In the genomic region with DNA sequence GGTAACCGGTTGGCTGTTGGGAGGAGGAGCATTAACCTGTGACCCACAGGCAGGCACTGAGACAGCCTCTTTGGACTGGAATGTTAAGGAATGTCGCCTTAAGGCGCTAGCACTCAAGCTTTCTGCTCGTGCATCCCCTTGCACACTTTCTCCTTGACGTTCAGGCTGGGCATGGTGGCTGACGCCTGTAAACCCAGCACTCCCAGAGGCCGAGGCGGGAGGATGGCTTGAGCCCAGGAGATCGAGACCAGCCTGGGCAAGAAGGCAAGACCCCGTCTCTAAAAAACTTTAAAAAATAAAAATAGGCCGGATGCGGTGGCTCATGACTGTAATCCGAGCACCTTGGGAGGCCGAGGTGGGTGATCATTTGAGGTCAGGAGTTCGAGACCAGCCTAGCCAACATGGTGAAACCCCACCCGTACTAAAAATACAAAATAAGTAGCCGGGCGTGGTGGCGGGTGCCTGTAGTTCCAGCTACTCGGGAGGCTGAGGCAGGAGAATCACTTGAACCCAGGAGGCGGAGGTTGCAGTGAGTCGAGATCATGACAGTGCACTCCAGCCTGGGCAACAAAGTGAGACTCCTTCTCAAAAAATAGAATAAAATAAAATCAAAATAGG, we compare ENCODE assay signal across 1 cellular context.
TF ChIP-seq lines count a peak whose summit lies in the region.

No MANE protein-coding gene starts in this region.

TF ChIP-seq in HepG2, 621 proteins besides CTCF, POLR2A, EP300 and RAD21 (continued from another document and continues in another):
- TF ChIP-seq SIX4 (CRISPR knock-in tag; IDR thresholded peaks at IDR 0.05) (no peak), ZNF577 (CRISPR knock-in tag; IDR thresholded peaks at IDR 0.05; ENCODE audit: borderline replicate concordance, low read depth) (no peak), SPEN (CRISPR knock-in tag; IDR thresholded peaks at IDR 0.05; ENCODE audit: low read depth) (peak; percentile 39; the same call in 1 of the 2 replicates), MATR3 (CRISPR knock-in tag; IDR thresholded peaks at IDR 0.05) (no peak), CHD4 (IDR thresholded peaks at IDR 0.05; ENCODE audit: borderline replicate concordance, low read length) (0 out of 2 replicates have a peak, but pooled peaks have one; percentile 29), POLR2AphosphoS2 (IDR thresholded peaks at IDR 0.05; ENCODE audit: low read depth, low read length) (no peak), ZNF550 (CRISPR knock-in tag; IDR thresholded peaks at IDR 0.05; ENCODE audit: borderline replicate concordance) (peak; percentile 69; the same call in 1 of the 2 replicates), GLI4 (CRISPR knock-in tag; IDR thresholded peaks at IDR 0.05; ENCODE audit: borderline replicate concordance) (no peak), GATAD2A (CRISPR knock-in tag; IDR thresholded peaks at IDR 0.05) (no peak), ZNF607 (CRISPR knock-in tag; IDR thresholded peaks at IDR 0.05; ENCODE audit: borderline replicate concordance) (no peak), ZNF891 (CRISPR knock-in tag; IDR thresholded peaks at IDR 0.05) (no peak; the same call in 1 of the 2 replicates), ZBTB38 (CRISPR knock-in tag; IDR thresholded peaks at IDR 0.05) (peak; percentile 68), LCORL (IDR thresholded peaks at IDR 0.05) (no peak), LCORL (CRISPR knock-in tag; IDR thresholded peaks at IDR 0.05) (no peak), KDM5B (CRISPR knock-in tag; IDR thresholded peaks at IDR 0.05; ENCODE audit: borderline replicate concordance) (0 out of 2 replicates have a peak, but pooled peaks have one; percentile 29), ZNF460 (CRISPR knock-in tag; IDR thresholded peaks at IDR 0.05; ENCODE audit: borderline replicate concordance) (no peak), ZNF34 (CRISPR knock-in tag; IDR thresholded peaks at IDR 0.05; ENCODE audit: borderline replicate concordance) (no peak), POLR2AphosphoS5 (IDR thresholded peaks at IDR 0.05; ENCODE audit: low read depth, low read length) (no peak), TBP (CRISPR knock-in tag; IDR thresholded peaks at IDR 0.05) (no peak)
- TF ChIP-seq, protein P1, sequence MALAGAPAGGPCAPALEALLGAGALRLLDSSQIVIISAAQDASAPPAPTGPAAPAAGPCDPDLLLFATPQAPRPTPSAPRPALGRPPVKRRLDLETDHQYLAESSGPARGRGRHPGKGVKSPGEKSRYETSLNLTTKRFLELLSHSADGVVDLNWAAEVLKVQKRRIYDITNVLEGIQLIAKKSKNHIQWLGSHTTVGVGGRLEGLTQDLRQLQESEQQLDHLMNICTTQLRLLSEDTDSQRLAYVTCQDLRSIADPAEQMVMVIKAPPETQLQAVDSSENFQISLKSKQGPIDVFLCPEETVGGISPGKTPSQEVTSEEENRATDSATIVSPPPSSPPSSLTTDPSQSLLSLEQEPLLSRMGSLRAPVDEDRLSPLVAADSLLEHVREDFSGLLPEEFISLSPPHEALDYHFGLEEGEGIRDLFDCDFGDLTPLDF (CRISPR knock-in tag; IDR thresholded peaks at IDR 0.05) = no peak
- TF ChIP-seq, protein P2, sequence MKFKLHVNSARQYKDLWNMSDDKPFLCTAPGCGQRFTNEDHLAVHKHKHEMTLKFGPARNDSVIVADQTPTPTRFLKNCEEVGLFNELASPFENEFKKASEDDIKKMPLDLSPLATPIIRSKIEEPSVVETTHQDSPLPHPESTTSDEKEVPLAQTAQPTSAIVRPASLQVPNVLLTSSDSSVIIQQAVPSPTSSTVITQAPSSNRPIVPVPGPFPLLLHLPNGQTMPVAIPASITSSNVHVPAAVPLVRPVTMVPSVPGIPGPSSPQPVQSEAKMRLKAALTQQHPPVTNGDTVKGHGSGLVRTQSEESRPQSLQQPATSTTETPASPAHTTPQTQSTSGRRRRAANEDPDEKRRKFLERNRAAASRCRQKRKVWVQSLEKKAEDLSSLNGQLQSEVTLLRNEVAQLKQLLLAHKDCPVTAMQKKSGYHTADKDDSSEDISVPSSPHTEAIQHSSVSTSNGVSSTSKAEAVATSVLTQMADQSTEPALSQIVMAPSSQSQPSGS (CRISPR knock-in tag; IDR thresholded peaks at IDR 0.05) = no peak
- TF ChIP-seq, protein P3, sequence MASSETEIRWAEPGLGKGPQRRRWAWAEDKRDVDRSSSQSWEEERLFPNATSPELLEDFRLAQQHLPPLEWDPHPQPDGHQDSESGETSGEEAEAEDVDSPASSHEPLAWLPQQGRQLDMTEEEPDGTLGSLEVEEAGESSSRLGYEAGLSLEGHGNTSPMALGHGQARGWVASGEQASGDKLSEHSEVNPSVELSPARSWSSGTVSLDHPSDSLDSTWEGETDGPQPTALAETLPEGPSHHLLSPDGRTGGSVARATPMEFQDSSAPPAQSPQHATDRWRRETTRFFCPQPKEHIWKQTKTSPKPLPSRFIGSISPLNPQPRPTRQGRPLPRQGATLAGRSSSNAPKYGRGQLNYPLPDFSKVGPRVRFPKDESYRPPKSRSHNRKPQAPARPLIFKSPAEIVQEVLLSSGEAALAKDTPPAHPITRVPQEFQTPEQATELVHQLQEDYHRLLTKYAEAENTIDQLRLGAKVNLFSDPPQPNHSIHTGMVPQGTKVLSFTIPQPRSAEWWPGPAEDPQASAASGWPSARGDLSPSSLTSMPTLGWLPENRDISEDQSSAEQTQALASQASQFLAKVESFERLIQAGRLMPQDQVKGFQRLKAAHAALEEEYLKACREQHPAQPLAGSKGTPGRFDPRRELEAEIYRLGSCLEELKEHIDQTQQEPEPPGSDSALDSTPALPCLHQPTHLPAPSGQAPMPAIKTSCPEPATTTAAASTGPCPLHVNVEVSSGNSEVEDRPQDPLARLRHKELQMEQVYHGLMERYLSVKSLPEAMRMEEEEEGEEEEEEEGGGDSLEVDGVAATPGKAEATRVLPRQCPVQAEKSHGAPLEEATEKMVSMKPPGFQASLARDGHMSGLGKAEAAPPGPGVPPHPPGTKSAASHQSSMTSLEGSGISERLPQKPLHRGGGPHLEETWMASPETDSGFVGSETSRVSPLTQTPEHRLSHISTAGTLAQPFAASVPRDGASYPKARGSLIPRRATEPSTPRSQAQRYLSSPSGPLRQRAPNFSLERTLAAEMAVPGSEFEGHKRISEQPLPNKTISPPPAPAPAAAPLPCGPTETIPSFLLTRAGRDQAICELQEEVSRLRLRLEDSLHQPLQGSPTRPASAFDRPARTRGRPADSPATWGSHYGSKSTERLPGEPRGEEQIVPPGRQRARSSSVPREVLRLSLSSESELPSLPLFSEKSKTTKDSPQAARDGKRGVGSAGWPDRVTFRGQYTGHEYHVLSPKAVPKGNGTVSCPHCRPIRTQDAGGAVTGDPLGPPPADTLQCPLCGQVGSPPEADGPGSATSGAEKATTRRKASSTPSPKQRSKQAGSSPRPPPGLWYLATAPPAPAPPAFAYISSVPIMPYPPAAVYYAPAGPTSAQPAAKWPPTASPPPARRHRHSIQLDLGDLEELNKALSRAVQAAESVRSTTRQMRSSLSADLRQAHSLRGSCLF (CRISPR knock-in tag; IDR thresholded peaks at IDR 0.05; ENCODE audit: borderline replicate concordance) = 0 out of 2 replicates have a peak, but pooled peaks have one; percentile 33
- TF ChIP-seq, protein P4, sequence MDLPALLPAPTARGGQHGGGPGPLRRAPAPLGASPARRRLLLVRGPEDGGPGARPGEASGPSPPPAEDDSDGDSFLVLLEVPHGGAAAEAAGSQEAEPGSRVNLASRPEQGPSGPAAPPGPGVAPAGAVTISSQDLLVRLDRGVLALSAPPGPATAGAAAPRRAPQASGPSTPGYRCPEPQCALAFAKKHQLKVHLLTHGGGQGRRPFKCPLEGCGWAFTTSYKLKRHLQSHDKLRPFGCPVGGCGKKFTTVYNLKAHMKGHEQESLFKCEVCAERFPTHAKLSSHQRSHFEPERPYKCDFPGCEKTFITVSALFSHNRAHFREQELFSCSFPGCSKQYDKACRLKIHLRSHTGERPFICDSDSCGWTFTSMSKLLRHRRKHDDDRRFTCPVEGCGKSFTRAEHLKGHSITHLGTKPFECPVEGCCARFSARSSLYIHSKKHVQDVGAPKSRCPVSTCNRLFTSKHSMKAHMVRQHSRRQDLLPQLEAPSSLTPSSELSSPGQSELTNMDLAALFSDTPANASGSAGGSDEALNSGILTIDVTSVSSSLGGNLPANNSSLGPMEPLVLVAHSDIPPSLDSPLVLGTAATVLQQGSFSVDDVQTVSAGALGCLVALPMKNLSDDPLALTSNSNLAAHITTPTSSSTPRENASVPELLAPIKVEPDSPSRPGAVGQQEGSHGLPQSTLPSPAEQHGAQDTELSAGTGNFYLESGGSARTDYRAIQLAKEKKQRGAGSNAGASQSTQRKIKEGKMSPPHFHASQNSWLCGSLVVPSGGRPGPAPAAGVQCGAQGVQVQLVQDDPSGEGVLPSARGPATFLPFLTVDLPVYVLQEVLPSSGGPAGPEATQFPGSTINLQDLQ (CRISPR knock-in tag; IDR thresholded peaks at IDR 0.05) = 0 out of 2 replicates have a peak, but pooled peaks have one; percentile 39
- TF ChIP-seq, protein P5, sequence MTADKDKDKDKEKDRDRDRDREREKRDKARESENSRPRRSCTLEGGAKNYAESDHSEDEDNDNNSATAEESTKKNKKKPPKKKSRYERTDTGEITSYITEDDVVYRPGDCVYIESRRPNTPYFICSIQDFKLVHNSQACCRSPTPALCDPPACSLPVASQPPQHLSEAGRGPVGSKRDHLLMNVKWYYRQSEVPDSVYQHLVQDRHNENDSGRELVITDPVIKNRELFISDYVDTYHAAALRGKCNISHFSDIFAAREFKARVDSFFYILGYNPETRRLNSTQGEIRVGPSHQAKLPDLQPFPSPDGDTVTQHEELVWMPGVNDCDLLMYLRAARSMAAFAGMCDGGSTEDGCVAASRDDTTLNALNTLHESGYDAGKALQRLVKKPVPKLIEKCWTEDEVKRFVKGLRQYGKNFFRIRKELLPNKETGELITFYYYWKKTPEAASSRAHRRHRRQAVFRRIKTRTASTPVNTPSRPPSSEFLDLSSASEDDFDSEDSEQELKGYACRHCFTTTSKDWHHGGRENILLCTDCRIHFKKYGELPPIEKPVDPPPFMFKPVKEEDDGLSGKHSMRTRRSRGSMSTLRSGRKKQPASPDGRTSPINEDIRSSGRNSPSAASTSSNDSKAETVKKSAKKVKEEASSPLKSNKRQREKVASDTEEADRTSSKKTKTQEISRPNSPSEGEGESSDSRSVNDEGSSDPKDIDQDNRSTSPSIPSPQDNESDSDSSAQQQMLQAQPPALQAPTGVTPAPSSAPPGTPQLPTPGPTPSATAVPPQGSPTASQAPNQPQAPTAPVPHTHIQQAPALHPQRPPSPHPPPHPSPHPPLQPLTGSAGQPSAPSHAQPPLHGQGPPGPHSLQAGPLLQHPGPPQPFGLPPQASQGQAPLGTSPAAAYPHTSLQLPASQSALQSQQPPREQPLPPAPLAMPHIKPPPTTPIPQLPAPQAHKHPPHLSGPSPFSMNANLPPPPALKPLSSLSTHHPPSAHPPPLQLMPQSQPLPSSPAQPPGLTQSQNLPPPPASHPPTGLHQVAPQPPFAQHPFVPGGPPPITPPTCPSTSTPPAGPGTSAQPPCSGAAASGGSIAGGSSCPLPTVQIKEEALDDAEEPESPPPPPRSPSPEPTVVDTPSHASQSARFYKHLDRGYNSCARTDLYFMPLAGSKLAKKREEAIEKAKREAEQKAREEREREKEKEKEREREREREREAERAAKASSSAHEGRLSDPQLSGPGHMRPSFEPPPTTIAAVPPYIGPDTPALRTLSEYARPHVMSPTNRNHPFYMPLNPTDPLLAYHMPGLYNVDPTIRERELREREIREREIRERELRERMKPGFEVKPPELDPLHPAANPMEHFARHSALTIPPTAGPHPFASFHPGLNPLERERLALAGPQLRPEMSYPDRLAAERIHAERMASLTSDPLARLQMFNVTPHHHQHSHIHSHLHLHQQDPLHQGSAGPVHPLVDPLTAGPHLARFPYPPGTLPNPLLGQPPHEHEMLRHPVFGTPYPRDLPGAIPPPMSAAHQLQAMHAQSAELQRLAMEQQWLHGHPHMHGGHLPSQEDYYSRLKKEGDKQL (CRISPR knock-in tag; IDR thresholded peaks at IDR 0.05; ENCODE audit: low read depth) = no peak
- TF ChIP-seq, protein P6, sequence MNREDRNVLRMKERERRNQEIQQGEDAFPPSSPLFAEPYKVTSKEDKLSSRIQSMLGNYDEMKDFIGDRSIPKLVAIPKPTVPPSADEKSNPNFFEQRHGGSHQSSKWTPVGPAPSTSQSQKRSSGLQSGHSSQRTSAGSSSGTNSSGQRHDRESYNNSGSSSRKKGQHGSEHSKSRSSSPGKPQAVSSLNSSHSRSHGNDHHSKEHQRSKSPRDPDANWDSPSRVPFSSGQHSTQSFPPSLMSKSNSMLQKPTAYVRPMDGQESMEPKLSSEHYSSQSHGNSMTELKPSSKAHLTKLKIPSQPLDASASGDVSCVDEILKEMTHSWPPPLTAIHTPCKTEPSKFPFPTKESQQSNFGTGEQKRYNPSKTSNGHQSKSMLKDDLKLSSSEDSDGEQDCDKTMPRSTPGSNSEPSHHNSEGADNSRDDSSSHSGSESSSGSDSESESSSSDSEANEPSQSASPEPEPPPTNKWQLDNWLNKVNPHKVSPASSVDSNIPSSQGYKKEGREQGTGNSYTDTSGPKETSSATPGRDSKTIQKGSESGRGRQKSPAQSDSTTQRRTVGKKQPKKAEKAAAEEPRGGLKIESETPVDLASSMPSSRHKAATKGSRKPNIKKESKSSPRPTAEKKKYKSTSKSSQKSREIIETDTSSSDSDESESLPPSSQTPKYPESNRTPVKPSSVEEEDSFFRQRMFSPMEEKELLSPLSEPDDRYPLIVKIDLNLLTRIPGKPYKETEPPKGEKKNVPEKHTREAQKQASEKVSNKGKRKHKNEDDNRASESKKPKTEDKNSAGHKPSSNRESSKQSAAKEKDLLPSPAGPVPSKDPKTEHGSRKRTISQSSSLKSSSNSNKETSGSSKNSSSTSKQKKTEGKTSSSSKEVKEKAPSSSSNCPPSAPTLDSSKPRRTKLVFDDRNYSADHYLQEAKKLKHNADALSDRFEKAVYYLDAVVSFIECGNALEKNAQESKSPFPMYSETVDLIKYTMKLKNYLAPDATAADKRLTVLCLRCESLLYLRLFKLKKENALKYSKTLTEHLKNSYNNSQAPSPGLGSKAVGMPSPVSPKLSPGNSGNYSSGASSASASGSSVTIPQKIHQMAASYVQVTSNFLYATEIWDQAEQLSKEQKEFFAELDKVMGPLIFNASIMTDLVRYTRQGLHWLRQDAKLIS (CRISPR knock-in tag; IDR thresholded peaks at IDR 0.05) = 0 out of 2 replicates have a peak, but pooled peaks have one; percentile 17
- TF ChIP-seq, protein P7, sequence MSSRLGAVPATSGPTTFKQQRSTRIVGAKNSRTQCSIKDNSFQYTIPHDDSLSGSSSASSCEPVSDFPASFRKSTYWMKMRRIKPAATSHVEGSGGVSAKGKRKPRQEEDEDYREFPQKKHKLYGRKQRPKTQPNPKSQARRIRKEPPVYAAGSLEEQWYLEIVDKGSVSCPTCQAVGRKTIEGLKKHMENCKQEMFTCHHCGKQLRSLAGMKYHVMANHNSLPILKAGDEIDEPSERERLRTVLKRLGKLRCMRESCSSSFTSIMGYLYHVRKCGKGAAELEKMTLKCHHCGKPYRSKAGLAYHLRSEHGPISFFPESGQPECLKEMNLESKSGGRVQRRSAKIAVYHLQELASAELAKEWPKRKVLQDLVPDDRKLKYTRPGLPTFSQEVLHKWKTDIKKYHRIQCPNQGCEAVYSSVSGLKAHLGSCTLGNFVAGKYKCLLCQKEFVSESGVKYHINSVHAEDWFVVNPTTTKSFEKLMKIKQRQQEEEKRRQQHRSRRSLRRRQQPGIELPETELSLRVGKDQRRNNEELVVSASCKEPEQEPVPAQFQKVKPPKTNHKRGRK (CRISPR knock-in tag; IDR thresholded peaks at IDR 0.05) = no peak
